Comparison of ENCODE assay signal across 9 cellular contexts in the genomic region with DNA sequence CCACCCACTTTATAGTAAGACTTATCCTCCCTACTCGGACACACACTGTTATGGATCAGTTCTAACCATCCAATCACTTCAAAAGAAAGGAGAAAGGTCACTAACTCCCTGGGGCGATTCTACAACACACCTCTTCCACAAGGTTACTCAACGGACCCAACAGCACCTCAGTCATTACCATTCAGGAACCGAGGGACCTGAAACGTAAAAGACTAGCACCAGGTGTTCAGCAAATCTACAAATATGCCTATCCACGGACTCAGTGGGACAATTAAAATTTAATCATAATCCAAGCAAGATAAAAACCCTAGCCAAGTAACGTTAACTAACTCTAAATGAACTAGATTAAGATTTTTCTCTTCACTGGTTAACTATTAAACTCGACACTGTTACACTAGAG. TPM values are rescaled to one million over a fixed set of nuclear protein-coding genes. Genes with fewer than 3 reads are reported as not detected.
DNase-seq lines count a peak whose midpoint lies in the region; ATAC-seq and TF ChIP-seq lines count a peak whose summit lies in the region.
"Had no signal": no experiment of that assay in that cellular context is flagged by ENCODE, and none has a peak within 500 bp of the region (broad histone marks: within the 10 kb centered on the region; RNA-seq: fewer than 3 reads in every experiment).

No MANE protein-coding gene starts in this region.

- DNase-seq in CD8-positive, alpha-beta T cell, result no peak
- DNase-seq in NCI-H69 (lab: John Stamatoyannopoulos, UW) (peak; percentile 54), NCI-H2227 (lab: John Stamatoyannopoulos, UW; ENCODE audit: unreplicated experiment) (no peak)
- DNase-seq: foreskin melanocyte had no signal

- H3K4me3 Mint-ChIP-seq in CD8-positive, alpha-beta T cell, result peak overlapping the region; percentile 96

- intact Hi-C loops in CD8-positive, alpha-beta T cell (cut with DNase I, micrococcal nuclease), result loop anchor here in 1 of 2 experiments (2.0 kb wide), 1 partner anchor 61 kb away; a partner anchor contains a TSS

- CTCF ChIA-PET in CD8-positive, alpha-beta T cell (lab: Charles Lee), result interaction anchor here (1.3 kb wide), 1 partner anchor 61 kb away, joined by 6 read pairs; no protein-coding TSS in a partner anchor

- no peak for ATAC-seq in CD8-positive, alpha-beta T cell
- ATAC-seq in HG03159 (IDR thresholded peaks at IDR 0.05; ENCODE audit: unreplicated experiment), result no peak
- ATAC-seq in HG03025 (IDR thresholded peaks at IDR 0.05; ENCODE audit: low FRiP score, unreplicated experiment), result no peak
- no peak for ATAC-seq in GM18511 (IDR thresholded peaks at IDR 0.05; ENCODE audit: unreplicated experiment)

- no peaks in the 10 kb centered on the region for H3K9me3 ChIP-seq in CD8-positive, alpha-beta T cell (ENCODE audit: low read length)
- no peaks in the 10 kb centered on the region for H3K9me3 ChIP-seq in endocrine pancreas (ENCODE audit: control insufficient read depth, low read length)
- H3K9me3 ChIP-seq in neuron (ENCODE audit: low read length), result no peaks in the 10 kb centered on the region

- H3K4me1 ChIP-seq in CD8-positive, alpha-beta T cell (ENCODE audit: insufficient read depth, low read length), result peaks cover 40% of the 10 kb centered on the region
- H3K4me1 ChIP-seq in endocrine pancreas (ENCODE audit: control insufficient read depth, insufficient read depth, low read length) (peaks cover 6% of the 10 kb centered on the region), neuron (ENCODE audit: insufficient read depth, low read length) (peaks cover 30% of the 10 kb centered on the region)

- peak overlapping the region; percentile 82 for H3K27ac ChIP-seq in CD8-positive, alpha-beta T cell (ENCODE audit: low read depth, low read length)

- no peak for TF ChIP-seq CTCF in CD8-positive, alpha-beta T cell (IDR thresholded peaks at IDR 0.05)

- H3K4me3 ChIP-seq in CD8-positive, alpha-beta T cell (ENCODE audit: low read depth, low read length), result peak overlapping the region; percentile 81
- H3K4me3 ChIP-seq in endocrine pancreas (ENCODE audit: control insufficient read depth, insufficient read depth, low read length) (peak overlapping the region; percentile 98), neuron (ENCODE audit: low read length) (peak overlapping the region; percentile 85)

- H3K27me3 Mint-ChIP-seq in CD8-positive, alpha-beta T cell (ENCODE audit: low read depth), result no peaks in the 10 kb centered on the region

- H2AFZ ChIP-seq in neuron (ENCODE audit: low read depth, low read length), result no peak overlapping the region

- POLR2A ChIA-PET in CD8-positive, alpha-beta T cell (lab: Charles Lee), result interaction anchor here (0.9 to 5.4 kb wide), 11 partner anchors 11 to 156 kb away, joined by 3 to 82 read pairs (median 26); a partner anchor contains a TSS

- H3K36me3 ChIP-seq in CD8-positive, alpha-beta T cell (ENCODE audit: insufficient read depth, low read length), result peaks cover 36% of the 10 kb centered on the region
- H3K36me3 ChIP-seq in endocrine pancreas (ENCODE audit: control insufficient read depth, insufficient read depth, low read length) (peaks cover 12% of the 10 kb centered on the region), neuron (ENCODE audit: insufficient read depth, low read length) (peaks cover 41% of the 10 kb centered on the region)

- H3K27me3 ChIP-seq in CD8-positive, alpha-beta T cell (ENCODE audit: insufficient read depth, low read length), result no peaks in the 10 kb centered on the region
- H3K27me3 ChIP-seq in endocrine pancreas (ENCODE audit: control insufficient read depth, insufficient read depth, low read length) (no peaks in the 10 kb centered on the region), neuron (ENCODE audit: insufficient read depth, low read length) (no peaks in the 10 kb centered on the region)

- H3K4me1 Mint-ChIP-seq in CD8-positive, alpha-beta T cell (ENCODE audit: low read depth), result peaks cover 63% of the 10 kb centered on the region

- H3K27ac Mint-ChIP-seq in CD8-positive, alpha-beta T cell, result peak overlapping the region; percentile 90

- peak overlapping the region; percentile 98 for H3K9ac ChIP-seq in endocrine pancreas (ENCODE audit: control insufficient read depth, insufficient read depth, low read length)

- H3K36me3 Mint-ChIP-seq in CD8-positive, alpha-beta T cell, result peaks cover 73% of the 10 kb centered on the region

- no peaks in the 10 kb centered on the region for H3K9me3 Mint-ChIP-seq in CD8-positive, alpha-beta T cell

RNA-seq across cellular contexts. Expression of a gene that starts 1.6 kb away (rescaled TPM):
- 10 to 100 TPM; 29.6 to 31.5 TPM for total RNA-seq in CD8-positive, alpha-beta T cell

RNA-seq across cellular contexts. Expression of a gene that starts 2.6 kb away (rescaled TPM):
- 1 to 10 TPM; 5.3 to 6.4 TPM for total RNA-seq in CD8-positive, alpha-beta T cell

RNA-seq across cellular contexts. Expression of a gene that starts 18.2 kb away (rescaled TPM):
- total RNA-seq in CD8-positive, alpha-beta T cell, result not detected

RNA-seq across cellular contexts. Expression of a gene that starts 18.5 kb away (rescaled TPM):
- total RNA-seq in CD8-positive, alpha-beta T cell, result 10 to 100 TPM; 12.5 to 14.0 TPM

RNA-seq across cellular contexts. Expression of a gene that starts 28.3 kb away (rescaled TPM):
- 1 to 10 TPM; 3.7 to 4.8 TPM for total RNA-seq in CD8-positive, alpha-beta T cell
